In genomic region chr1:231422798-231423309, GRCh38 we compare ENCODE assay signal across 8 cellular contexts. TPM values are rescaled to one million over a fixed set of nuclear protein-coding genes. Genes with fewer than 3 reads are reported as not detected.
DNase-seq lines count a peak whose midpoint lies in the region; ATAC-seq and TF ChIP-seq lines count a peak whose summit lies in the region.

No MANE protein-coding gene starts in this region.

- no peaks in the 10 kb centered on the region for H3K36me3 Mint-ChIP-seq in Caco-2 (ENCODE audit: insufficient read depth, unreplicated experiment)

- H3K9me3 ChIP-seq in Caco-2 (no peaks in the 10 kb centered on the region), Peyer's patch (no peaks in the 10 kb centered on the region), trophoblast cell (ENCODE audit: insufficient read depth, low read depth, low read length) (no peaks in the 10 kb centered on the region)

- intact Hi-C loops in Caco-2 (cut with micrococcal nuclease; ENCODE audit: unreplicated experiment) = loop anchor here (1.0 to 5.0 kb wide), 4 partner anchors 54 to 167 kb away; partner anchors contain the start of gene TSNAX

- H4K91ac ChIP-seq in trophoblast cell (ENCODE audit: low read depth, low read length) = no peak overlapping the region

- BruUV-seq in Caco-2 (replicated peaks; lab: Mats Ljungman, UMichigan) = TSS peak; percentile 70

- H4K12ac ChIP-seq in trophoblast cell (ENCODE audit: low read depth, low read length) = no peak overlapping the region

- H2BK12ac ChIP-seq in trophoblast cell (ENCODE audit: low read length) = no peak overlapping the region

- H4K8ac ChIP-seq in trophoblast cell (ENCODE audit: low read depth, low read length) = peak overlapping the region; percentile 34

- peak overlapping the region; percentile 51 for H3K9ac ChIP-seq in trophoblast cell (ENCODE audit: low read length)

- H3K4ac ChIP-seq in trophoblast cell (ENCODE audit: low read depth, low read length) = no peak overlapping the region

- H3K4me3 Mint-ChIP-seq in Caco-2 (ENCODE audit: unreplicated experiment) = peak overlapping the region; percentile 78

- H3K4me1 Mint-ChIP-seq in Caco-2 (ENCODE audit: low read depth, unreplicated experiment) = peaks cover 14% of the 10 kb centered on the region

- H3K36me3 ChIP-seq in Caco-2 (ENCODE audit: control insufficient read depth, insufficient read depth, low read length) (no peaks in the 10 kb centered on the region), Peyer's patch (no peaks in the 10 kb centered on the region), trophoblast cell (ENCODE audit: control insufficient read depth in 1 of 2, insufficient read depth in 2 of 2, low read length in 2 of 2) (no peaks in the 10 kb centered on the region)

- H3K4me3 ChIP-seq in Caco-2 (ENCODE audit: low read depth, low read length) (peak overlapping the region; percentile 51), Peyer's patch (peak overlapping the region; percentile 82 to 97 (median 88)), epithelial cell of proximal tubule (ENCODE audit: low read depth, low read length) (peak overlapping the region; percentile 56), trophoblast cell (ENCODE audit: low read depth, low read length) (peak overlapping the region; percentile 82)

- H3K4me1 ChIP-seq in Caco-2 (peaks cover 20% of the 10 kb centered on the region), Peyer's patch (peaks cover 0 to 10% (median 5%) of the 10 kb centered on the region in 4 donors), trophoblast cell (ENCODE audit: control insufficient read depth in 1 of 2, insufficient read depth in 2 of 2, low read length in 2 of 2) (no peaks in the 10 kb centered on the region)

- CTCF ChIA-PET in Caco-2 (lab: Charles Lee) = no interaction called here

- H3K23ac ChIP-seq in trophoblast cell (ENCODE audit: low read length) = no peak overlapping the region

- peak overlapping the region; percentile 93 for H3K27ac Mint-ChIP-seq in Caco-2 (ENCODE audit: unreplicated experiment)

- H3K14ac ChIP-seq in trophoblast cell (ENCODE audit: low read length) = no peak overlapping the region

- H3K18ac ChIP-seq in trophoblast cell (ENCODE audit: low read length) = no peak overlapping the region

- no peaks in the 10 kb centered on the region for H3K27me3 ChIP-seq in Caco-2 (replicated peaks; ENCODE audit: control insufficient read depth, insufficient read depth, low read length)
- H3K27me3 ChIP-seq in Peyer's patch = no peaks in the 10 kb centered on the region
- H3K27me3 ChIP-seq in trophoblast cell (ENCODE audit: insufficient read depth, low read length) = no peaks in the 10 kb centered on the region

- H3K79me2 ChIP-seq in trophoblast cell (ENCODE audit: control insufficient read depth, insufficient read depth, low read length, poor library complexity) = peaks cover 8% of the 10 kb centered on the region

- POLR2A ChIA-PET in Caco-2 (lab: Charles Lee) = no interaction called here

- TF ChIP-seq CTCF in Caco-2 (IDR thresholded peaks at IDR 0.05; ENCODE audit: insufficient read depth in 1 of 2, low read depth in 1 of 2, low read length in 1 of 2, severe bottlenecking in 1 of 2, unreplicated experiment in 1 of 2) (no peak), Peyer's patch (IDR thresholded peaks at IDR 0.05) (no peak), epithelial cell of proximal tubule (conservative IDR thresholded peaks at IDR 0.05; ENCODE audit: low read depth, low read length) (no peak)

- no peak overlapping the region for H2BK120ac ChIP-seq in trophoblast cell (ENCODE audit: insufficient read depth, low read length, poor library complexity)

- ATAC-seq in GM18868 (IDR thresholded peaks at IDR 0.05; ENCODE audit: unreplicated experiment) = no peak

- peak overlapping the region; percentile 95 to 100 (median 98) for H3K27ac ChIP-seq in Peyer's patch
- H3K27ac ChIP-seq in trophoblast cell (ENCODE audit: low read depth, low read length) = peak overlapping the region; percentile 68

- no peak overlapping the region for H2BK5ac ChIP-seq in trophoblast cell (ENCODE audit: low read depth, low read length, poor library complexity)

- no peaks in the 10 kb centered on the region for H3K9me3 Mint-ChIP-seq in Caco-2 (ENCODE audit: unreplicated experiment)

- H3K27me3 Mint-ChIP-seq in Caco-2 (ENCODE audit: insufficient read depth, unreplicated experiment) = no peaks in the 10 kb centered on the region

- DNase-seq in Caco-2 (no peak), Peyer's patch (no peak), epithelial cell of proximal tubule (ENCODE audit: low read depth) (no peak), trophoblast cell (no peak), NCI-H187 treated with DMSO at 0.1 percent for 48 hours (lab: John Stamatoyannopoulos, UW) (no peak), NCI-H82 (lab: John Stamatoyannopoulos, UW) (no peak)
- DNase-seq in stimulated activated CD4-positive, alpha-beta T cell treated with anti-CD3 and anti-CD28 coated beads, Interleukin-12 subunit alpha, Interleukin-12 subunit beta, amount 100 ng/mL, for 4 hours = no peak

- H3K4me2 ChIP-seq in trophoblast cell (ENCODE audit: low read length) = peak overlapping the region; percentile 86

- no peak overlapping the region for H2AK5ac ChIP-seq in trophoblast cell (ENCODE audit: low read length)

- H3K79me1 ChIP-seq in trophoblast cell (ENCODE audit: low read length) = peaks cover 17% of the 10 kb centered on the region

- WGBS in trophoblast cell (ENCODE audit: extremely low coverage, insufficient coverage, insufficient read length) = no CpG with 5 or more reads among the region's 8 CpGs

- no peak for TF ChIP-seq POLR2A in Peyer's patch (IDR thresholded peaks at IDR 0.05)

- H2AFZ ChIP-seq in trophoblast cell (ENCODE audit: insufficient read depth, low read length, poor library complexity) = peak overlapping the region; percentile 66

RNA-seq across cellular contexts. Expression of gene EGLN1, which starts 0.8 kb away (rescaled TPM):
- 26.7 and 31.1 TPM in 2 replicates for total RNA-seq in Caco-2 (2022)
- total RNA-seq in Peyer's patch = 10 to 100 TPM; 34.7 to 53.1 (median 39.8) TPM
- 34.5 and 38.6 TPM in 2 replicates for total RNA-seq in epithelial cell of proximal tubule
- 34.1 and 36.0 TPM in 2 replicates for polyA plus RNA-seq in trophoblast cell (2013)
